ENCODE assay signal across 8 cellular contexts in the genomic region with DNA sequence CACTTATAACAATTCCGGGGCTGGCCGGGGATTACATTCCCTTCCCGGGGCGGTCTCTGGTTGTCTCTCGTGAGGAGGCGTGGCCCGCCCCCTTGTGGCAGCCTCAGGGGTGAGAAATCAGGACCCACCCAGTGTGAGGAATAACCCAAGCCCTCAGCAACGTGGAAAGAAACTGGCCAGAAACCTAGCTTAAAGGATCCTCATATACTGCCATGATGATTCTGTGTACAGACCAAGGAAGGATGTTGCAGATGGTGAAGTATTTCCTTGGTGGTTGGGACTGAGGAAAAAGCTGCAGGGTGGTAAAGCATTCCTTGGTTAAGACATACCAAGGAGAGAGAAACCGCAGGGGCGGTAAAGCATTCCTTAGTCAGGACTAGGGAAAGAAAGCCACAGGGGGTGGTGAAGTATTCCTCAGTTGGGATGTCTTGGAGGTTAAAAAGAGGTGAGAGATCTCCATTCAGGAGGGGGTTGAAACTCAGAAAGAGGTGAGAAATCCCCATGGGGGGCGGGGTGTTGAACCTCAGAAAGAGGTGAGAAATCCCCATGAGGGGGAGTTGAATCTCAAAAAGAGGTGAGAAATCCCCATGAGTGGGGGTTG.
A peak's percentile ranks its signal among the peaks of the same experiment; 100 is the strongest.
DNase-seq lines count a peak whose midpoint lies in the region; ATAC-seq lines count a peak whose summit lies in the region.

No MANE protein-coding gene starts in this region.

- ATAC-seq in left ventricle myocardium superior, result peak; percentile 45
- ATAC-seq in GM18517 (IDR thresholded peaks at IDR 0.05; ENCODE audit: unreplicated experiment), result no peak
- no peak for ATAC-seq in HG03108 (IDR thresholded peaks at IDR 0.05; ENCODE audit: unreplicated experiment)

- H3K36me3 ChIP-seq in SJCRH30, result peaks cover 2% of the 10 kb centered on the region; the same call in 1 of the 2 replicates

- H3K4me3 ChIP-seq in SJCRH30, result no peak overlapping the region

- intact Hi-C loops in left ventricle myocardium superior (cut with micrococcal nuclease), result no loop called here

- no peaks in the 10 kb centered on the region for H3K27me3 ChIP-seq in SJCRH30

- no peaks in the 10 kb centered on the region for H3K4me1 ChIP-seq in SJCRH30

- H3K9me3 ChIP-seq in SJCRH30 (replicated peaks), result no peaks in the 10 kb centered on the region

- H3K27ac ChIP-seq in SJCRH30, result no peak overlapping the region

- peak; percentile 22 for DNase-seq in activated CD4-positive, alpha-beta T cell treated with anti-CD3 and anti-CD28 coated beads for 48 hours
- DNase-seq in activated CD4-positive, alpha-beta T cell treated with anti-CD3 and anti-CD28 coated beads, Interleukin-2, amount 50 U/mL, for 4 hours, result no peak
- DNase-seq in SJCRH30, result peak; percentile 19 to 28
- DNase-seq in left ventricle myocardium superior, result peak; percentile 57
- peak in 2 of 3 experiments; percentile 1 to 12 for DNase-seq in stimulated activated CD4-positive, alpha-beta T cell treated with anti-CD3 and anti-CD28 coated beads, TNF-alpha, amount 100 ng/mL, for 24 hours (ENCODE audit: low read depth in 3 of 3)
- DNase-seq in NCI-H1105 treated with DMSO at 0.1 percent for 48 hours (lab: John Stamatoyannopoulos, UW), result no peak

Comparison
In these comparisons a context has a peak if more than half of its experiments do, and no peak if none do; other contexts are left out.
1. DNase-seq: peak in activated CD4-positive, alpha-beta T cell treated with anti-CD3 and anti-CD28 coated beads for 48 hours (single experiment), SJCRH30 (2 of 2), left ventricle myocardium superior (single experiment) and stimulated activated CD4-positive, alpha-beta T cell treated with anti-CD3 and anti-CD28 coated beads, TNF-alpha, amount 100 ng/mL, for 24 hours (2 of 3); none in activated CD4-positive, alpha-beta T cell treated with anti-CD3 and anti-CD28 coated beads, Interleukin-2, amount 50 U/mL, for 4 hours (0 of 2) and NCI-H1105 treated with DMSO at 0.1 percent for 48 hours (single experiment).